In the genomic region with DNA sequence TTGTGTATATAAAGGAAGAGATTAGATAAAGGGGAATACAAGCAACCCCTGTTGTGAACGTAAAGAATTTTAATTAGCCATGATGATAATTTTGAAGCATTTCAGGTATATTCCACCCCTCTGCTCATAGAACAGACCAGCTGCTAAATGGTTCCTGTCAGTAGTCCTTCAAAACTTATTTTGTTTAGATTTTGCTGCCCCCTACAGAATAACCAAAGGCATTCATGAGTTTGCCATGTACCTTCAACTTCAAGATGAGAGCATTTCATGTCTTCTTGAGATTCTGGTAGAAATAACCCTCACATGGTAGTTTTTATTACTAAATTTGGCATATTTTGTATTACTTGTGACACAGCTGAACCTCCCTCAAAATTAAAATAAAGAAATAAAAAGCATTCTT, we compare ENCODE assay signal across 9 cellular contexts.
DNase-seq lines count a peak whose midpoint lies in the region; ATAC-seq and TF ChIP-seq lines count a peak whose summit lies in the region.
"Had no signal": no experiment of that assay in that cellular context is flagged by ENCODE, and none has a peak within 500 bp of the region (broad histone marks: within the 10 kb centered on the region; RNA-seq: fewer than 3 reads in every experiment).

No MANE protein-coding gene starts in this region.

- no peaks in the 10 kb centered on the region for H3K27me3 ChIP-seq in MM.1S (replicated peaks; ENCODE audit: insufficient read depth, low read length)

- no peak overlapping the region for H3K4me3 Mint-ChIP-seq in immature natural killer cell

- no peaks in the 10 kb centered on the region for H3F3A ChIP-seq in MM.1S (ENCODE audit: insufficient read depth, low read length)

- no peak overlapping the region for H3K4me2 ChIP-seq in MM.1S (ENCODE audit: low read depth, low read length)

- H3K9me2 ChIP-seq in MM.1S (replicated peaks; ENCODE audit: insufficient read depth, low read length) = no peaks in the 10 kb centered on the region

- no peaks in the 10 kb centered on the region for H3K36me3 ChIP-seq in MM.1S (replicated peaks; ENCODE audit: insufficient read depth, low read length)

- no peak overlapping the region for H3K27ac Mint-ChIP-seq in immature natural killer cell

- CTCF ChIA-PET in RWPE1 (lab: Yijun Ruan, JAX) = no interaction called here

- DNase-seq in G401 (ENCODE audit: low spot score) (peak; percentile 55), MM.1S (peak; percentile 49), SW480 (ENCODE audit: low spot score) (peak; percentile 8), medulla oblongata (ENCODE audit: extremely low spot score) (peak; percentile 9), RWPE1 (ENCODE audit: low spot score) (no peak), immature natural killer cell (no peak)
- no peak for DNase-seq in effector CD4-positive, alpha-beta T cell
- DNase-seq: activated CD4-positive, alpha-beta T cell treated with anti-CD3 and anti-CD28 coated beads for 4 hours had no signal

- TF ChIP-seq CTCF in MM.1S (IDR thresholded peaks at IDR 0.05; ENCODE audit: low read length) (peak; percentile 39), RWPE1 (conservative IDR thresholded peaks at IDR 0.05; ENCODE audit: low read depth) (no peak)

- no peaks in the 10 kb centered on the region for H3K27me3 Mint-ChIP-seq in immature natural killer cell (ENCODE audit: low read depth in 3 of 3)

- no peak overlapping the region for H2AFZ ChIP-seq in MM.1S (ENCODE audit: low read length)

- no peak for ATAC-seq in HG03520 (IDR thresholded peaks at IDR 0.05; ENCODE audit: unreplicated experiment)

- no peaks in the 10 kb centered on the region for H3K79me2 ChIP-seq in MM.1S (ENCODE audit: low read length)

- no peaks in the 10 kb centered on the region for H4K20me1 ChIP-seq in MM.1S (ENCODE audit: insufficient read depth, low read length)

- H3K4me3 ChIP-seq in MM.1S (ENCODE audit: low read length) = no peak overlapping the region

- POLR2A ChIA-PET in RWPE1 (lab: Yijun Ruan, JAX; ENCODE audit: low non-redundant PET) = no interaction called here

- peaks cover 0 to 28% (median 9%) of the 10 kb centered on the region in 6 donors for H3K9me3 Mint-ChIP-seq in immature natural killer cell

- no peaks in the 10 kb centered on the region for H3K36me3 Mint-ChIP-seq in immature natural killer cell

- H3K4me1 Mint-ChIP-seq in immature natural killer cell = no peaks in the 10 kb centered on the region

- no peaks in the 10 kb centered on the region for H3K9me3 ChIP-seq in MM.1S (replicated peaks; ENCODE audit: insufficient read depth, low read length)

- no peak overlapping the region for H3K9ac ChIP-seq in MM.1S (ENCODE audit: low read length)

- in situ Hi-C loops in G401 (cut with HindIII; ENCODE audit: low sequenced_read_pairs) = no loop called here

- H3K27ac ChIP-seq in MM.1S (ENCODE audit: low read length) (no peak overlapping the region), RWPE1 (no peak overlapping the region)

- H3K4me1 ChIP-seq in MM.1S (ENCODE audit: low read length) = no peaks in the 10 kb centered on the region

Comparison
In these comparisons a context has a peak if more than half of its experiments do, and no peak if none do; other contexts are left out.
1. DNase-seq: peak in G401 (single experiment), MM.1S (single experiment), SW480 (single experiment) and medulla oblongata (single experiment); none in effector CD4-positive, alpha-beta T cell (single experiment), RWPE1 (single experiment) and immature natural killer cell (0 of 3).